ENCODE assay signal across 1 cellular context in the genomic region with DNA sequence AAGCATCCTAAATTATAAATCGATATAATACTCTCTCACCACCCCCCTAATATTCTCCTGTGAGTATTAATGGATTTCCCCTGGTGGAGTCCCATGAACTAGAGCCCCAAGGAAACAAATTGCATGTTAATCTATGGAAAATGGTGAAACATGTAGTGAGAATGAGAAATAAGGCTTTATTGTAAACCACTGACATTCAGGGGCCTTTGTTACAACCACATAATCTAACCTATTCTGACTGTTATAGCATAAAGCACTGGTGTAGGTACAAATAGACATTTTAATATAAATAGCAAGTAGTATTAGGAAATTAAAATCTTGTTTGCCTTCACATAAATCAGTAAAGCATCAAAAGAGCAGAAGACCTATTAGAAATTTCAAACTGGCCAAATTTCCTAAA.
TF ChIP-seq lines count a peak whose summit lies in the region.

No MANE protein-coding gene starts in this region.

TF ChIP-seq in GM12878, 131 proteins besides CTCF, POLR2A, EP300 and RAD21:
- TF ChIP-seq HCFC1 (IDR thresholded peaks at IDR 0.05; ENCODE audit: low read length) = no peak
- TF ChIP-seq NFIC (IDR thresholded peaks at IDR 0.05; ENCODE audit: low read depth, low read length) = 0 out of 2 replicates have a peak, but pooled peaks have one; percentile 17
- no peak for TF ChIP-seq SP1 (IDR thresholded peaks at IDR 0.05; ENCODE audit: low read depth, low read length)
- TF ChIP-seq JUNB (IDR thresholded peaks at IDR 0.05) = 0 out of 2 replicates have a peak, but pooled peaks have one; percentile 10
- TF ChIP-seq TARDBP (IDR thresholded peaks at IDR 0.05; ENCODE audit: borderline replicate concordance) = no peak
